ENCODE assay signal across 15 cellular contexts in the genomic region with DNA sequence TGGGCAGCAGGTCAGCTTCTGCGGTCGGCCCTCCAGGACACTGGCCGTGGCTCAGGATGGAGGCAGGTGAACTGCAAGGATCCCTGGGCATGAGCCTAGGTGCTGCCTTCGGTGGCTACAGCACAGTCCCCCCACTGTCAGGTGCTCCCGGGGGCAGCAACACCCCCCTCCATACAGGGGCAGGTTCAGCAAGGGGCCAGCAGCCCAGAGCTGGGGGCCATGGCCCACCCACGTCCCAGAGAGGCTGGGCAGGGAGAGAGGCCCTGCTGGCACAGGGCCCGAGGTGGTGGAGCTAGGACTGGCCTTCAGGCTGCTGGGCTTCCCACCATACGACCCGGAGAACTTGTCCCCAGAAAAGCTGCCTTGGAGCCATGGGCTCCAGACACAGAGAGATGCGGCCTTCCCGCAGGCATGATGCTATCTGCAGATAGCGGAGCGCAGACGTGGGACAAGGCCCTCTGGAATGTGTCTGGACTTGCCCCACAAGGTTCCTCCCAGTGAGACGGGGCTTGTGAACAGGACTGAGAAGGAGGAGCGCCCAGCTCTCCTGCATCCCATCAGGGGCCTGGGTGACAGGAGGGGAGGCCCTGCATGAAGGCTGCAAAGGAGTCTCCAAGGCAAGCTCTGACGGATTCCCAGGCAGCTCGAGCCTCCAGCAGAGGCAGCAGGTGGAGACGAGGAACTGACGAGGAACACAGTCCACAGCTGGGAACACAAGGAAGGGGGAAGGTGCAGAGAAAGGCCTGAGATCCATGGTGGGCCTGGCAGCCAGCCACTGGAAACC.
DNase-seq lines count a peak whose midpoint lies in the region; ATAC-seq, FAIRE-seq and TF ChIP-seq lines count a peak whose summit lies in the region.
"Had no signal": no experiment of that assay in that cellular context is flagged by ENCODE, and none has a peak within 500 bp of the region (broad histone marks: within the 10 kb centered on the region; RNA-seq: fewer than 3 reads in every experiment).

No MANE protein-coding gene starts in this region.

- no peaks in the 10 kb centered on the region for H3K9me3 ChIP-seq in H1 (ENCODE audit: insufficient read depth in 2 of 2, low read depth in 1 of 2, low read length in 1 of 2)
- H3K9me3 ChIP-seq: ascending aorta had no signal

- H3K9me3 Mint-ChIP-seq in neural crest cell = no peaks in the 10 kb centered on the region
- H3K9me3 Mint-ChIP-seq: CD8-positive, alpha-beta memory T cell; naive B cell had no signal

- peak overlapping the region; percentile 71 for H3K27ac Mint-ChIP-seq in neural crest cell (ENCODE audit: unreplicated experiment)
- H3K27ac Mint-ChIP-seq: CD8-positive, alpha-beta memory T cell had no signal

- CTCF ChIA-PET in H1 (lab: Charles Lee; ENCODE audit: partially characterized antibody) = interaction anchor here (0.9 to 4.2 kb wide), 7 partner anchors 8 to 139 kb away, joined by 3 to 16 read pairs (median 4); no protein-coding TSS in a partner anchor

- H3K27me3 ChIP-seq in H1 (replicated peaks in 1 of 4; ENCODE audit: control insufficient read depth in 3 of 4, extremely low read depth in 1 of 4, insufficient read depth in 3 of 4, low read length in 3 of 4) (no peaks in the 10 kb centered on the region), H7 (ENCODE audit: control insufficient read depth, insufficient read depth, low read length) (no peaks in the 10 kb centered on the region)
- H3K27me3 ChIP-seq: ascending aorta had no signal

- H3K4me3 ChIP-seq in H1 (ENCODE audit: extremely low read depth in 1 of 4, insufficient read depth in 2 of 4, low read depth in 3 of 4, low read length in 4 of 4) = no peak overlapping the region
- H3K4me3 ChIP-seq in H7 (ENCODE audit: insufficient read depth, low read depth, low read length) = no peak overlapping the region
- H3K4me3 ChIP-seq: ascending aorta had no signal

- WGBS in H1 (ENCODE audit: extremely low coverage in 1 of 2, insufficient coverage in 1 of 2, insufficient read length in 1 of 2, insufficient replicate concordance in 2 of 2, low coverage in 1 of 2, low lambda C conversion rate in 2 of 2, missing lambda C conversion rate in 1 of 2), 2 experiments = 89% methylated on average over 16 of the region's 20 CpGs; no CpG with 5 or more reads in 1 of the 2 experiments

- H2BK120ac ChIP-seq in H1 (replicated peaks; ENCODE audit: low read depth, low read length) = no peak overlapping the region

- no peaks in the 10 kb centered on the region for H3K23me2 ChIP-seq in H1 (ENCODE audit: low read depth, low read length)

- H2BK15ac ChIP-seq in H1 (ENCODE audit: low read length) = 0 out of 2 replicates have a peak overlapping the region, but pooled peaks have one; percentile 61

- H3K79me2 ChIP-seq in H1 (ENCODE audit: control insufficient read depth in 1 of 2, insufficient read depth in 2 of 2, low read length in 2 of 2) = peaks cover 0 to 62% of the 10 kb centered on the region in 2 experiments; a peak in 2 of 4 replicates

- H3K4me3 Mint-ChIP-seq in neural crest cell = no peak overlapping the region
- H3K4me3 Mint-ChIP-seq: CD8-positive, alpha-beta memory T cell; naive B cell had no signal

- no peak overlapping the region for H4K8ac ChIP-seq in H1 (ENCODE audit: extremely low read depth, insufficient read depth, low read length)

- no peak overlapping the region for H2AFZ ChIP-seq in H1 (ENCODE audit: low read length)

- H3K9ac ChIP-seq in H1 (replicated peaks in 1 of 4; ENCODE audit: extremely low read depth in 1 of 4, low read depth in 3 of 4, low read length in 3 of 4) = no peak overlapping the region

- POLR2A ChIA-PET in H1 (lab: Charles Lee; ENCODE audit: partially characterized antibody) = interaction anchor here (0.6 kb wide), 1 partner anchor 12 kb away, joined by 3 read pairs; no protein-coding TSS in a partner anchor

- H3K36me3 ChIP-seq in H1 (ENCODE audit: control insufficient read depth in 2 of 4, insufficient read depth in 4 of 4, low read length in 3 of 4) = no peaks in the 10 kb centered on the region
- no peaks in the 10 kb centered on the region for H3K36me3 ChIP-seq in H7 (replicated peaks; ENCODE audit: control insufficient read depth, insufficient read depth, low read length)
- H3K36me3 ChIP-seq: ascending aorta had no signal

- peak overlapping the region; percentile 35; the same call in 1 of the 2 replicates for H3K27ac ChIP-seq in H1 (ENCODE audit: low read depth, low read length)
- H3K27ac ChIP-seq: ascending aorta had no signal

- H2AK5ac ChIP-seq in H1 (ENCODE audit: low read depth, low read length) = 0 out of 2 replicates have a peak overlapping the region, but pooled peaks have one; percentile 80

- no peaks in the 10 kb centered on the region for H3K27me3 Mint-ChIP-seq in neural crest cell (ENCODE audit: low read depth)
- H3K27me3 Mint-ChIP-seq: naive B cell had no signal

- peak overlapping the region; percentile 94 for H2BK5ac ChIP-seq in H1 (ENCODE audit: low read depth, low read length)

- H3K36me3 Mint-ChIP-seq in neural crest cell (ENCODE audit: low read depth) = no peaks in the 10 kb centered on the region
- H3K36me3 Mint-ChIP-seq: CD8-positive, alpha-beta memory T cell; naive B cell had no signal

- H4K5ac ChIP-seq in H1 (ENCODE audit: insufficient read length, low read depth, low read length) = peak overlapping the region; percentile 10

- no peak for TF ChIP-seq CTCF in H1 (IDR thresholded peaks at IDR 0.05; ENCODE audit: control extremely low read depth in 1 of 3, insufficient read depth in 1 of 3, low read depth in 1 of 3, low read length in 3 of 3)
- TF ChIP-seq CTCF in neural crest cell (conservative IDR thresholded peaks at IDR 0.05) = no peak

- peaks cover 0 to 21% (median 15%) of the 10 kb centered on the region in 4 experiments; a peak in 6 of 7 replicates for H3K4me1 ChIP-seq in H1 (replicated peaks in 1 of 4; ENCODE audit: control insufficient read depth in 3 of 4, insufficient read depth in 4 of 4, low read length in 3 of 4)
- H3K4me1 ChIP-seq: ascending aorta had no signal

- TF ChIP-seq POLR2A in H1 (IDR thresholded peaks at IDR 0.05; ENCODE audit: control extremely low read depth in 1 of 2, low read depth in 2 of 2, low read length in 2 of 2) = no peak

- peak overlapping the region; percentile 25 for H4K91ac ChIP-seq in H1 (replicated peaks; ENCODE audit: insufficient read length, low read length)

- peak overlapping the region; percentile 19; the same call in 1 of the 2 replicates for H2BK12ac ChIP-seq in H1 (ENCODE audit: low read depth, low read length)

- H3K18ac ChIP-seq in H1 (ENCODE audit: extremely low read depth, low read length) = peak overlapping the region; percentile 83; the same call in 1 of the 2 replicates

- H3K4me1 Mint-ChIP-seq in neural crest cell = peaks cover 46% of the 10 kb centered on the region
- H3K4me1 Mint-ChIP-seq: CD8-positive, alpha-beta memory T cell had no signal

- TF ChIP-seq RAD21 in H1 (IDR thresholded peaks at IDR 0.05 in 1 of 2, conservative IDR thresholded peaks at IDR 0.05 in 1 of 2; ENCODE audit: low read depth in 2 of 2, low read length in 2 of 2) = no peak

- H4K20me1 ChIP-seq in H1 (replicated peaks in 1 of 2; ENCODE audit: control insufficient read depth in 1 of 2, insufficient read depth in 2 of 2, low read length in 2 of 2) = peaks cover 6 to 8% of the 10 kb centered on the region in 2 experiments

- DNase-seq in ELF-1 (ENCODE audit: low read depth, low spot score) = peak; percentile 96
- DNase-seq in NCI-H2196 (lab: John Stamatoyannopoulos, UW; ENCODE audit: unreplicated experiment) = peak; percentile 61
- DNase-seq in H1 (ENCODE audit: low read depth in 1 of 2, low spot score in 2 of 2) = no peak
- DNase-seq in neural crest cell (ENCODE audit: low read depth, low spot score) = no peak
- DNase-seq in KG1 (lab: John Stamatoyannopoulos, UW) = no peak
- no peak for DNase-seq in H7
- DNase-seq: CD8-positive, alpha-beta memory T cell; erythroblast; GOT3; naive B cell; NCI-H187 treated with DMSO at 0.1 percent for 48 hours; stimulated activated CD8-positive, alpha-beta memory T cell treated with anti-CD3 and anti-CD28 coated beads, Interleukin-4, amount 100 ng/mL, for 48 hours had no signal

- H3K4me2 ChIP-seq in H1 (ENCODE audit: insufficient read depth in 1 of 2, low read depth in 2 of 2, low read length in 2 of 2) = no peak overlapping the region

- no peak overlapping the region for H3K56ac ChIP-seq in H1 (replicated peaks; ENCODE audit: insufficient read length, low read depth, low read length)

- no peak for ATAC-seq in GM18909 (IDR thresholded peaks at IDR 0.05; ENCODE audit: poor library complexity, unreplicated experiment)
- ATAC-seq in HG03095 (IDR thresholded peaks at IDR 0.05; ENCODE audit: unreplicated experiment) = no peak

- H2BK20ac ChIP-seq in H1 (ENCODE audit: low read length) = no peak overlapping the region

- peak overlapping the region; percentile 74 for H3K4ac ChIP-seq in H1 (replicated peaks; ENCODE audit: insufficient read length, low read depth, low read length)

- H3K14ac ChIP-seq in H1 (ENCODE audit: insufficient read length) = no peak overlapping the region

- H3K79me1 ChIP-seq in H1 (ENCODE audit: low read depth, low read length) = peaks cover 15% of the 10 kb centered on the region

- no peak overlapping the region for H3K23ac ChIP-seq in H1 (ENCODE audit: insufficient read length)

- FAIRE-seq in H1 (lab: Jason Lieb, UNC) = no peak

- TF ChIP-seq EP300 in H1 (IDR thresholded peaks at IDR 0.05; ENCODE audit: borderline replicate concordance in 1 of 2, low read depth in 2 of 2, low read length in 2 of 2) = no peak

TF ChIP-seq in H1, 55 proteins besides CTCF, POLR2A, EP300 and RAD21:
- no peak for TF ChIP-seq SP1 (IDR thresholded peaks at IDR 0.05; ENCODE audit: low read depth, low read length)
- no peak for TF ChIP-seq SUZ12 (IDR thresholded peaks at IDR 0.05; ENCODE audit: low read length)
- no peak for TF ChIP-seq TAF7 (optimal IDR thresholded peaks at IDR 0.05; ENCODE audit: borderline replicate concordance, low read depth, low read length)
- TF ChIP-seq HDAC2 (IDR thresholded peaks at IDR 0.05; ENCODE audit: borderline replicate concordance in 1 of 2, low read depth in 2 of 2, low read length in 2 of 2) = no peak
- TF ChIP-seq BACH1 (IDR thresholded peaks at IDR 0.05; ENCODE audit: low read length) = no peak
- no peak for TF ChIP-seq SIN3A (conservative IDR thresholded peaks at IDR 0.05 in 1 of 2, IDR thresholded peaks at IDR 0.05 in 1 of 2; ENCODE audit: low read depth in 1 of 2, low read length in 2 of 2)
- TF ChIP-seq PHF8 (conservative IDR thresholded peaks at IDR 0.05; ENCODE audit: low read depth, low read length) = no peak
- no peak for TF ChIP-seq SP4 (IDR thresholded peaks at IDR 0.05; ENCODE audit: low read length)

Comparison
In these comparisons a context has a peak if more than half of its experiments do, and no peak if none do; other contexts are left out.
1. DNase-seq: peak in ELF-1 (single experiment) and NCI-H2196 (single experiment); none in H1 (0 of 2), neural crest cell (single experiment), KG1 (single experiment) and H7 (single experiment).